Comparison of ENCODE assay signal across 27 cellular contexts in genomic region chrX:85213792-85214530, GRCh38. TPM values are rescaled to one million over a fixed set of nuclear protein-coding genes. Genes with fewer than 3 reads are reported as not detected.
DNase-seq lines count a peak whose midpoint lies in the region; ATAC-seq, FAIRE-seq and TF ChIP-seq lines count a peak whose summit lies in the region.
"Had no signal": no experiment of that assay in that cellular context is flagged by ENCODE, and none has a peak within 500 bp of the region (broad histone marks: within the 10 kb centered on the region; RNA-seq: fewer than 3 reads in every experiment).

No MANE protein-coding gene starts in this region.

- H3K4me3 ChIP-seq in OCI-LY3 (ENCODE audit: low read length): no peak overlapping the region
- no peak overlapping the region for H3K4me3 ChIP-seq in osteoblast (ENCODE audit: insufficient read depth, low read length)
- H3K4me3 ChIP-seq in pancreas: no peak overlapping the region
- H3K4me3 ChIP-seq: BLaER1 had no signal

- H3K4me2 ChIP-seq in OCI-LY3 (ENCODE audit: low read length) (no peak overlapping the region), osteoblast (ENCODE audit: insufficient read depth, low read length) (no peak overlapping the region)
- H3K4me2 ChIP-seq: BLaER1 had no signal

- no peak for FAIRE-seq in pancreas (lab: Jason Lieb, UNC)
- FAIRE-seq: A204.1, GM12891 had no signal

- H4K20me1 ChIP-seq in OCI-LY3 (ENCODE audit: insufficient read depth, low read length): no peaks in the 10 kb centered on the region
- H4K20me1 ChIP-seq in osteoblast (ENCODE audit: insufficient read depth, low read length): no peaks in the 10 kb centered on the region
- H4K20me1 ChIP-seq: BLaER1 had no signal

- intact Hi-C loops in pancreas (cut with DNase I): no loop called here

- H3K27me3 ChIP-seq in OCI-LY3 (ENCODE audit: low read depth, low read length): no peaks in the 10 kb centered on the region
- no peaks in the 10 kb centered on the region for H3K27me3 ChIP-seq in osteoblast (ENCODE audit: insufficient read depth, low read length)
- H3K27me3 ChIP-seq in pancreas: peaks cover 0 to 5% (median 0%) of the 10 kb centered on the region in 4 donors
- H3K27me3 ChIP-seq: BE2C had no signal

- no peak overlapping the region for H3K9ac ChIP-seq in OCI-LY3 (ENCODE audit: low read length)
- H3K9ac ChIP-seq: BLaER1 had no signal

- H2AFZ ChIP-seq in OCI-LY3 (ENCODE audit: low read depth, low read length): no peak overlapping the region
- H2AFZ ChIP-seq in osteoblast (ENCODE audit: low read length): no peak overlapping the region

- peak overlapping the region; percentile 63 for H3K27ac ChIP-seq in OCI-LY3 (ENCODE audit: low read length)
- H3K27ac ChIP-seq in osteoblast (ENCODE audit: low read depth, low read length): no peak overlapping the region
- H3K27ac ChIP-seq in pancreas: no peak overlapping the region
- H3K27ac ChIP-seq: BLaER1 had no signal

- H3K9me3 ChIP-seq in OCI-LY3 (ENCODE audit: insufficient read depth, low read length) (no peaks in the 10 kb centered on the region), osteoblast (ENCODE audit: low read depth, low read length) (no peaks in the 10 kb centered on the region), pancreas (no peaks in the 10 kb centered on the region)
- H3K9me3 ChIP-seq: BE2C, BLaER1 had no signal

- H3K36me3 ChIP-seq in OCI-LY3 (replicated peaks; ENCODE audit: low read depth, low read length): no peaks in the 10 kb centered on the region
- H3K36me3 ChIP-seq in osteoblast (ENCODE audit: insufficient read depth, low read length): no peaks in the 10 kb centered on the region
- H3K36me3 ChIP-seq in pancreas: no peaks in the 10 kb centered on the region
- H3K36me3 ChIP-seq: BE2C, BLaER1 had no signal

- H3K4me1 ChIP-seq in OCI-LY3 (ENCODE audit: low read length) (peaks cover 15% of the 10 kb centered on the region), osteoblast (ENCODE audit: insufficient read depth, low read length) (no peaks in the 10 kb centered on the region), pancreas (no peaks in the 10 kb centered on the region)
- H3K4me1 ChIP-seq: BE2C, BLaER1 had no signal

- ATAC-seq in GM18873 (IDR thresholded peaks at IDR 0.05; ENCODE audit: low FRiP score, unreplicated experiment) (no peak), pancreas (no peak)

- TF ChIP-seq CTCF in OCI-LY3 (IDR thresholded peaks at IDR 0.05; ENCODE audit: low read depth, low read length) (no peak), osteoblast (IDR thresholded peaks at IDR 0.05; ENCODE audit: extremely low read depth, low read depth, low read length) (no peak), pancreas (IDR thresholded peaks at IDR 0.05) (no peak)

- WGBS in pancreas, 2 donors: 81 to 82% methylated on average over 3 of the region's 3 CpGs

- DNase-seq in osteoblast (ENCODE audit: insufficient read length, low spot score, missing footprints) (peak; percentile 14), SKM-1 (lab: John Stamatoyannopoulos, UW; ENCODE audit: unreplicated experiment) (no peak), pancreas (no peak)
- DNase-seq: 8988T; ACHN; BE2C; C1 segment of cervical spinal cord; CD4-positive, alpha-beta memory T cell; CD4-positive, CD25-positive, alpha-beta regulatory T cell; CD8-positive, alpha-beta memory T cell; COR-L47; DMS 273 treated with DMSO at 0.1 percent for 48 hours; DMS153; DMS53; DMS79; DND-41; EL; GDM1 had no signal

- H3K79me2 ChIP-seq in OCI-LY3 (ENCODE audit: low read length): no peaks in the 10 kb centered on the region
- no peaks in the 10 kb centered on the region for H3K79me2 ChIP-seq in osteoblast (ENCODE audit: insufficient read depth, low read length)

RNA-seq across cellular contexts. Expression of gene SATL1, which starts 29.6 kb away (rescaled TPM):
- total RNA-seq in osteoblast (not detected in 2 replicates), pancreas (not detected)
- polyA plus RNA-seq in pancreas: under 1 TPM in 1 of 2 donors, not detected in 1; 0.05 TPM
- total RNA-seq: CD4-positive, alpha-beta memory T cell; CD4-positive, CD25-positive, alpha-beta regulatory T cell; CD8-positive, alpha-beta memory T cell; Daoy; G401 had no signal
- polyA plus RNA-seq: AG04450; CD14-positive monocyte; CD4-positive, alpha-beta memory T cell; CD4-positive, CD25-positive, alpha-beta regulatory T cell; CD8-positive, alpha-beta memory T cell had no signal

RNA-seq across cellular contexts. Expression of gene ZNF711, which starts 29.8 kb away (rescaled TPM):
- total RNA-seq in osteoblast (1.4 and 1.5 TPM in 2 replicates), pancreas (1 to 10 TPM; 1.7 to 3.0 (median 2.0) TPM)
- 1 to 10 TPM; 2.7 to 4.7 TPM for polyA plus RNA-seq in pancreas
- total RNA-seq: G401 had no signal
- polyA plus RNA-seq: CD14-positive monocyte had no signal
